In the genomic region with DNA sequence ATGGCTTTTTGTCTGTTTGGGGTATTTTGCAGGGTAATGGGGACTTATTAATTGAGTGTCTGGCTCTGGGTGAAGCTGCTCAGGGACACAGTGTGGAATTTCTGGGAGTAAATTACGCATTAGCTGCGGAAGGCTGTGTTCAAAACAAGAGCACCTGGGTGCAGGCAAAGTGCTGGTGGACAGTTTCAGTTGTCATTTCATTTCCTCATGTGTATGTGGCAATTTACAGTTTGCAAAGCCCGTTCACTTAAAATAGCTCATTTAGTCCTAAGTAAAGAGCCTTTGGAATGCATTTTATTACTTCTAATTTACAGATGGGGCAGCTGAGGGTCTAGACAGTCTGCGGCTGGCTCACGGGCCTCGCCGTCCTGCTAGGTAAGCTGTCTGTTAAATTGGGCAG, we compare ENCODE assay signal across 1 cellular context.
TF ChIP-seq lines count a peak whose summit lies in the region.

No MANE protein-coding gene starts in this region.

TF ChIP-seq in GM23338, 12 proteins besides CTCF, POLR2A, EP300 and RAD21 (continued from another document):
- TF ChIP-seq ZNF331 (CRISPR knock-in tag; IDR thresholded peaks at IDR 0.05; ENCODE audit: low read depth), result no peak
- TF ChIP-seq JUNB (IDR thresholded peaks at IDR 0.05; ENCODE audit: unreplicated experiment), result no peak
- TF ChIP-seq EZH2phosphoT487 (IDR thresholded peaks at IDR 0.05; ENCODE audit: unreplicated experiment), result no peak
- TF ChIP-seq NANOG (IDR thresholded peaks at IDR 0.05; ENCODE audit: borderline replicate concordance), result no peak
- no peak for TF ChIP-seq REST (IDR thresholded peaks at IDR 0.05; ENCODE audit: unreplicated experiment)
- TF ChIP-seq ETS1 (IDR thresholded peaks at IDR 0.05), result no peak
- no peak for TF ChIP-seq POLR2AphosphoS5 (IDR thresholded peaks at IDR 0.05; ENCODE audit: low read depth)
- TF ChIP-seq STAT1 (IDR thresholded peaks at IDR 0.05; ENCODE audit: unreplicated experiment), result no peak
